1 cellular context compared by ENCODE assay signal in the genomic region with DNA sequence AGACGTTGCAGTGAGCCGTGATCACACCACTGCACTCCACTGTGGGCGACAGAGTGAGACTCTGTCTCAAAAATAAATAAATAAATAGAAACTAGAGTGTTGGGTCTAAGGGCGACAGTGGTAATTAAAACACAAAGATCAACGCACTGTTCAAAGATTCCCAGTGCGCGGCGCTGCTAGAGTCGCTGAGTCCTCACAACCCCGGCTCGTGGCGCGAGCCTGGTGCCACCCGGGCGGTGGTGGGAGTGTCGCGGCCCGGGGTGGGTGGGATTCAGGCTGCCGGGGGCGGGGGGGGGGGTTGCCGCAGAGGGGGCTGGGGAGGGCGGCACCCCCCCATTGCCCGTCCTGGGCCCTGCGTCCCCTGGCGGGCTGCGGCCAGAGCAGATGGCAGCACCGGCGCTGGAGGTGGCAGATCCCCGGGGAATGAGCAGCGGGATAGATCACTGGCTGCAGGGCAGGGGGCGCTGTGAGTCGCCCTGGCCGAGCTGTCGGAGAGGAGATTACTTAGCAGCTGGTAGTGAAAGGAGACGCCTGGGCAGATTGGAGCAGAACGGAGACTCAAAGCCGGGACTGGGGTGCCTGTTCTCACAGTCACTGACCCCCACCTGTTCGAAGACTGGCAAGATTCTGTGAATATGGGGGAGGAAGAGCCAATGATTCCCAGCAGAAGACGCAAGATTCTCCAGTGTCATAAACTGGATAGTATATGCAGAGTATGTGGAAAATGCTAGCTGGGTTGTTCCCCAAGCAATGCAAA.
TF ChIP-seq lines count a peak whose summit lies in the region.

No MANE protein-coding gene starts in this region.

TF ChIP-seq in K562, 482 proteins besides CTCF, POLR2A, EP300 and RAD21 (continued from another document):
- TF ChIP-seq CREB5 (CRISPR knock-in tag; IDR thresholded peaks at IDR 0.05) (no peak), ZKSCAN3 (CRISPR knock-in tag; IDR thresholded peaks at IDR 0.05) (no peak), RFX1 (IDR thresholded peaks at IDR 0.05) (no peak), VEZF1 (CRISPR knock-in tag; IDR thresholded peaks at IDR 0.05) (no peak), ZNF354B (CRISPR knock-in tag; IDR thresholded peaks at IDR 0.05) (no peak), MCM7 (IDR thresholded peaks at IDR 0.05) (no peak), SMAD3 (CRISPR knock-in tag; conservative IDR thresholded peaks at IDR 0.05) (no peak), CREM (IDR thresholded peaks at IDR 0.05; ENCODE audit: low read depth) (no peak), USF1 (CRISPR knock-in tag; IDR thresholded peaks at IDR 0.05) (no peak), MAX (CRISPR knock-in tag; IDR thresholded peaks at IDR 0.05) (no peak), SAFB2 (IDR thresholded peaks at IDR 0.05; ENCODE audit: borderline replicate concordance, low read depth, low read length, severe bottlenecking) (no peak), MNT (conservative IDR thresholded peaks at IDR 0.05) (no peak), NCOA1 (IDR thresholded peaks at IDR 0.05; ENCODE audit: low read depth) (no peak)
- TF ChIP-seq, protein P1, sequence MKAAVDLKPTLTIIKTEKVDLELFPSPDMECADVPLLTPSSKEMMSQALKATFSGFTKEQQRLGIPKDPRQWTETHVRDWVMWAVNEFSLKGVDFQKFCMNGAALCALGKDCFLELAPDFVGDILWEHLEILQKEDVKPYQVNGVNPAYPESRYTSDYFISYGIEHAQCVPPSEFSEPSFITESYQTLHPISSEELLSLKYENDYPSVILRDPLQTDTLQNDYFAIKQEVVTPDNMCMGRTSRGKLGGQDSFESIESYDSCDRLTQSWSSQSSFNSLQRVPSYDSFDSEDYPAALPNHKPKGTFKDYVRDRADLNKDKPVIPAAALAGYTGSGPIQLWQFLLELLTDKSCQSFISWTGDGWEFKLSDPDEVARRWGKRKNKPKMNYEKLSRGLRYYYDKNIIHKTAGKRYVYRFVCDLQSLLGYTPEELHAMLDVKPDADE (conservative IDR thresholded peaks at IDR 0.05; ENCODE audit: control insufficient read depth, low read depth, low read length), result no peak
- TF ChIP-seq, protein P2, sequence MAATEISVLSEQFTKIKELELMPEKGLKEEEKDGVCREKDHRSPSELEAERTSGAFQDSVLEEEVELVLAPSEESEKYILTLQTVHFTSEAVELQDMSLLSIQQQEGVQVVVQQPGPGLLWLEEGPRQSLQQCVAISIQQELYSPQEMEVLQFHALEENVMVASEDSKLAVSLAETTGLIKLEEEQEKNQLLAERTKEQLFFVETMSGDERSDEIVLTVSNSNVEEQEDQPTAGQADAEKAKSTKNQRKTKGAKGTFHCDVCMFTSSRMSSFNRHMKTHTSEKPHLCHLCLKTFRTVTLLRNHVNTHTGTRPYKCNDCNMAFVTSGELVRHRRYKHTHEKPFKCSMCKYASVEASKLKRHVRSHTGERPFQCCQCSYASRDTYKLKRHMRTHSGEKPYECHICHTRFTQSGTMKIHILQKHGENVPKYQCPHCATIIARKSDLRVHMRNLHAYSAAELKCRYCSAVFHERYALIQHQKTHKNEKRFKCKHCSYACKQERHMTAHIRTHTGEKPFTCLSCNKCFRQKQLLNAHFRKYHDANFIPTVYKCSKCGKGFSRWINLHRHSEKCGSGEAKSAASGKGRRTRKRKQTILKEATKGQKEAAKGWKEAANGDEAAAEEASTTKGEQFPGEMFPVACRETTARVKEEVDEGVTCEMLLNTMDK (IDR thresholded peaks at IDR 0.05; ENCODE audit: borderline replicate concordance, insufficient read depth, low read depth, low read length, poor library complexity, severe bottlenecking), result no peak
- TF ChIP-seq, protein P3, sequence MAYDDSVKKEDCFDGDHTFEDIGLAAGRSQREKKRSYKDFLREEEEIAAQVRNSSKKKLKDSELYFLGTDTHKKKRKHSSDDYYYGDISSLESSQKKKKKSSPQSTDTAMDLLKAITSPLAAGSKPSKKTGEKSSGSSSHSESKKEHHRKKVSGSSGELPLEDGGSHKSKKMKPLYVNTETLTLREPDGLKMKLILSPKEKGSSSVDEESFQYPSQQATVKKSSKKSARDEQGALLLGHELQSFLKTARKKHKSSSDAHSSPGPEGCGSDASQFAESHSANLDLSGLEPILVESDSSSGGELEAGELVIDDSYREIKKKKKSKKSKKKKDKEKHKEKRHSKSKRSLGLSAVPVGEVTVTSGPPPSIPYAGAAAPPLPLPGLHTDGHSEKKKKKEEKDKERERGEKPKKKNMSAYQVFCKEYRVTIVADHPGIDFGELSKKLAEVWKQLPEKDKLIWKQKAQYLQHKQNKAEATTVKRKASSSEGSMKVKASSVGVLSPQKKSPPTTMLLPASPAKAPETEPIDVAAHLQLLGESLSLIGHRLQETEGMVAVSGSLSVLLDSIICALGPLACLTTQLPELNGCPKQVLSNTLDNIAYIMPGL (CRISPR knock-in tag; IDR thresholded peaks at IDR 0.05), result no peak
